ENCODE assay signal across 6 cellular contexts in genomic region chr5:156170351-156170961, GRCh38.
"Had no signal": no experiment of that assay in that cellular context is flagged by ENCODE, and none has a peak within 500 bp of the region (broad histone marks: within the 10 kb centered on the region; RNA-seq: fewer than 3 reads in every experiment).

No MANE protein-coding gene starts in this region.

- H3K4me3 ChIP-seq: GM23248, K562 had no signal

- H3K27ac ChIP-seq: GM23248 had no signal

- H2AFZ ChIP-seq: GM23248 had no signal

- H3K4me1 Mint-ChIP-seq: H9 had no signal

- H3K4me3 Mint-ChIP-seq: H9 had no signal

- H3K9me3 Mint-ChIP-seq: H9 had no signal

- H3K9ac ChIP-seq: GM23248 had no signal

- ATAC-seq: K562 had no signal

- DNase-seq: GM23248, H9, HCEC 1CT, IMR-90, KG1 had no signal

- H3K27ac Mint-ChIP-seq: H9 had no signal
